In genomic region chr17:64773836-64774761, GRCh38 we compare ENCODE assay signal across 8 cellular contexts.
DNase-seq lines count a peak whose midpoint lies in the region; ATAC-seq and TF ChIP-seq lines count a peak whose summit lies in the region.

No MANE protein-coding gene starts in this region.

- H3K27me3 ChIP-seq in adipocyte (replicated peaks; ENCODE audit: control insufficient read depth, insufficient read depth, low read length) (no peaks in the 10 kb centered on the region), kidney epithelial cell (ENCODE audit: control insufficient read depth, insufficient read depth, low read length) (peaks cover 15% of the 10 kb centered on the region)

- ATAC-seq in HG02678 (IDR thresholded peaks at IDR 0.05; ENCODE audit: unreplicated experiment) = no peak
- no peak for ATAC-seq in GM21619 (IDR thresholded peaks at IDR 0.05; ENCODE audit: unreplicated experiment)
- ATAC-seq in HG03520 (IDR thresholded peaks at IDR 0.05; ENCODE audit: unreplicated experiment) = no peak

- DNase-seq in activated CD4-positive, alpha-beta T cell treated with anti-CD3 and anti-CD28 coated beads for 48 hours = peak; percentile 34
- DNase-seq in activated CD4-positive, alpha-beta T cell treated with anti-CD3 and anti-CD28 coated beads, Interleukin-2, amount 50 U/mL, for 1 hour = no peak
- DNase-seq in NCI-H1417 (lab: John Stamatoyannopoulos, UW) (peak; percentile 65 to 76 (median 65)), adipocyte (ENCODE audit: low read depth) (peak; percentile 38), kidney epithelial cell (ENCODE audit: low read depth) (no peak)

- H3K36me3 ChIP-seq in adipocyte (ENCODE audit: control insufficient read depth, insufficient read depth, low read length, severe bottlenecking) (no peaks in the 10 kb centered on the region), kidney epithelial cell (ENCODE audit: control insufficient read depth, insufficient read depth, low read length) (no peaks in the 10 kb centered on the region)

- H3K4me3 ChIP-seq in adipocyte (ENCODE audit: low read length) (no peak overlapping the region), kidney epithelial cell (ENCODE audit: low read depth, low read length) (peak overlapping the region; percentile 29)

- no peak overlapping the region for H3K9ac ChIP-seq in adipocyte (ENCODE audit: low read length)

- TF ChIP-seq CTCF in kidney epithelial cell (IDR thresholded peaks at IDR 0.05; ENCODE audit: insufficient read depth, low read length, poor library complexity, severe bottlenecking) = peak; percentile 63

- H3K9me3 ChIP-seq in adipocyte (ENCODE audit: control insufficient read depth, low read length) = no peaks in the 10 kb centered on the region

- peaks cover 6% of the 10 kb centered on the region for H3K4me1 ChIP-seq in adipocyte (ENCODE audit: control insufficient read depth, insufficient read depth, low read length)

Comparison
In these comparisons a context has a peak if more than half of its experiments do, and no peak if none do; other contexts are left out.
1. DNase-seq: peak in activated CD4-positive, alpha-beta T cell treated with anti-CD3 and anti-CD28 coated beads for 48 hours (single experiment), NCI-H1417 (3 of 3) and adipocyte (single experiment); none in activated CD4-positive, alpha-beta T cell treated with anti-CD3 and anti-CD28 coated beads, Interleukin-2, amount 50 U/mL, for 1 hour (single experiment) and kidney epithelial cell (single experiment).